In genomic region chr13:56393549-56393948, GRCh38 we compare ENCODE assay signal across 9 cellular contexts.
"Had no signal": no experiment of that assay in that cellular context is flagged by ENCODE, and none has a peak within 500 bp of the region (broad histone marks: within the 10 kb centered on the region; RNA-seq: fewer than 3 reads in every experiment).

No MANE protein-coding gene starts in this region.

- H2AFZ ChIP-seq: GM23248 had no signal

- H3K27ac ChIP-seq: GM23248, HL-60 had no signal

- H3K9me3 ChIP-seq: HAP-1 had no signal

- H3K27ac Mint-ChIP-seq: HFFc6 had no signal

- H3K4me3 Mint-ChIP-seq: HFFc6, IgD-negative memory B cell had no signal

- H3K36me3 Mint-ChIP-seq: IgD-negative memory B cell had no signal

- ATAC-seq: HCT116, HepG2 had no signal

- H3K27me3 Mint-ChIP-seq: IgD-negative memory B cell had no signal

- DNase-seq: GM23248, H7, HFFc6, KBM-7 had no signal

- H3K4me3 ChIP-seq: GM23248, HAP-1 had no signal

- FAIRE-seq: HepG2 had no signal

- H3K9ac ChIP-seq: GM23248 had no signal

- H3K36me3 ChIP-seq: HAP-1 had no signal

- H3K4me1 ChIP-seq: HAP-1 had no signal

- H3K4me1 Mint-ChIP-seq: IgD-negative memory B cell had no signal
